1 cellular context compared by ENCODE assay signal in genomic region chr10:124627851-124628675, GRCh38.
TF ChIP-seq lines count a peak whose summit lies in the region.

No MANE protein-coding gene starts in this region.

TF ChIP-seq in WTC11, 78 proteins besides CTCF, POLR2A, EP300 and RAD21 (continued from another document):
- TF ChIP-seq, protein P1, sequence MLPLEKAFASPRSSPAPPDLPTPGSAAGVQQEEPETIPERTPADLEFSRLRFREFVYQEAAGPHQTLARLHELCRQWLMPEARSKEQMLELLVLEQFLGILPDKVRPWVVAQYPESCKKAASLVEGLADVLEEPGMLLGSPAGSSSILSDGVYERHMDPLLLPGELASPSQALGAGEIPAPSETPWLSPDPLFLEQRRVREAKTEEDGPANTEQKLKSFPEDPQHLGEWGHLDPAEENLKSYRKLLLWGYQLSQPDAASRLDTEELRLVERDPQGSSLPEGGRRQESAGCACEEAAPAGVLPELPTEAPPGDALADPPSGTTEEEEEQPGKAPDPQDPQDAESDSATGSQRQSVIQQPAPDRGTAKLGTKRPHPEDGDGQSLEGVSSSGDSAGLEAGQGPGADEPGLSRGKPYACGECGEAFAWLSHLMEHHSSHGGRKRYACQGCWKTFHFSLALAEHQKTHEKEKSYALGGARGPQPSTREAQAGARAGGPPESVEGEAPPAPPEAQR (CRISPR knock-in tag; IDR thresholded peaks at IDR 0.05), result no peak
- TF ChIP-seq NR1H2 (CRISPR knock-in tag; IDR thresholded peaks at IDR 0.05) (no peak), MXD4 (CRISPR knock-in tag; IDR thresholded peaks at IDR 0.05; ENCODE audit: borderline replicate concordance) (no peak), AFF4 (CRISPR knock-in tag; IDR thresholded peaks at IDR 0.05; ENCODE audit: borderline replicate concordance) (no peak), FOXK1 (CRISPR knock-in tag; IDR thresholded peaks at IDR 0.05) (no peak), SP1 (CRISPR knock-in tag; conservative IDR thresholded peaks at IDR 0.05) (no peak), ZNF232 (CRISPR knock-in tag; IDR thresholded peaks at IDR 0.05) (no peak)
